Comparison of ENCODE assay signal across 1 cellular context in the genomic region with DNA sequence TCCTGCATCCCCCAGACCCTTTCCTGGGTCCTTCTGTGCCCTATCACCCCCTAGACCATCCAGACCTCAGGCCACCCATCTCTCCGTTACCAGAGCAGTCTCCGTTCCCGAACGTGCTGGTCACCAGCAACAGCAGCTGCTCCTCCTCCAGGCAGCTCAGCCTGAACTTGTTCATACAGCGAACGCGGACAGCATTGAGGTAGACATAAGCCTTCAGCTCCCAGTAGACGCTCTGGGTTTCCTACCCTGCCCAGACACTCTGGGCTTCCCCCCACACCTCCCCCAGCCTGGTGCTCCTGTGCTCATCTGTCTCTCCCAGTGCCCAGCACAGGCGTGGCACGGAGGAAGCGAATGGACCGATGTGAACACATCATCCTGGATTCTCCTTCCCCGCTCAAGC.
TF ChIP-seq lines count a peak whose summit lies in the region.

No MANE protein-coding gene starts in this region.

TF ChIP-seq in HepG2, 621 proteins besides CTCF, POLR2A, EP300 and RAD21 (continued from another document):
- TF ChIP-seq, protein P1, sequence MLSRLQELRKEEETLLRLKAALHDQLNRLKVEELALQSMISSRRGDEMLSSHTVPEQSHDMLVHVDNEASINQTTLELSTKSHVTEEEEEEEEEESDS (CRISPR knock-in tag; IDR thresholded peaks at IDR 0.05; ENCODE audit: borderline replicate concordance) = no peak
- TF ChIP-seq ZMYM3 (CRISPR knock-in tag; IDR thresholded peaks at IDR 0.05) (no peak), KDM4B (CRISPR knock-in tag; IDR thresholded peaks at IDR 0.05) (no peak), RFXAP (CRISPR knock-in tag; IDR thresholded peaks at IDR 0.05; ENCODE audit: borderline replicate concordance) (no peak), U2AF1 (optimal IDR thresholded peaks at IDR 0.05; ENCODE audit: low read depth, low read length) (no peak), KDM2A (CRISPR knock-in tag; IDR thresholded peaks at IDR 0.05; ENCODE audit: borderline replicate concordance, low read depth) (no peak), ZNF432 (CRISPR knock-in tag; IDR thresholded peaks at IDR 0.05; ENCODE audit: borderline replicate concordance) (no peak), MAFF (IDR thresholded peaks at IDR 0.05; ENCODE audit: low read depth, low read length) (no peak)
- TF ChIP-seq, protein P2, sequence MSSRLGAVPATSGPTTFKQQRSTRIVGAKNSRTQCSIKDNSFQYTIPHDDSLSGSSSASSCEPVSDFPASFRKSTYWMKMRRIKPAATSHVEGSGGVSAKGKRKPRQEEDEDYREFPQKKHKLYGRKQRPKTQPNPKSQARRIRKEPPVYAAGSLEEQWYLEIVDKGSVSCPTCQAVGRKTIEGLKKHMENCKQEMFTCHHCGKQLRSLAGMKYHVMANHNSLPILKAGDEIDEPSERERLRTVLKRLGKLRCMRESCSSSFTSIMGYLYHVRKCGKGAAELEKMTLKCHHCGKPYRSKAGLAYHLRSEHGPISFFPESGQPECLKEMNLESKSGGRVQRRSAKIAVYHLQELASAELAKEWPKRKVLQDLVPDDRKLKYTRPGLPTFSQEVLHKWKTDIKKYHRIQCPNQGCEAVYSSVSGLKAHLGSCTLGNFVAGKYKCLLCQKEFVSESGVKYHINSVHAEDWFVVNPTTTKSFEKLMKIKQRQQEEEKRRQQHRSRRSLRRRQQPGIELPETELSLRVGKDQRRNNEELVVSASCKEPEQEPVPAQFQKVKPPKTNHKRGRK (CRISPR knock-in tag; IDR thresholded peaks at IDR 0.05) = no peak
- TF ChIP-seq, protein P3, sequence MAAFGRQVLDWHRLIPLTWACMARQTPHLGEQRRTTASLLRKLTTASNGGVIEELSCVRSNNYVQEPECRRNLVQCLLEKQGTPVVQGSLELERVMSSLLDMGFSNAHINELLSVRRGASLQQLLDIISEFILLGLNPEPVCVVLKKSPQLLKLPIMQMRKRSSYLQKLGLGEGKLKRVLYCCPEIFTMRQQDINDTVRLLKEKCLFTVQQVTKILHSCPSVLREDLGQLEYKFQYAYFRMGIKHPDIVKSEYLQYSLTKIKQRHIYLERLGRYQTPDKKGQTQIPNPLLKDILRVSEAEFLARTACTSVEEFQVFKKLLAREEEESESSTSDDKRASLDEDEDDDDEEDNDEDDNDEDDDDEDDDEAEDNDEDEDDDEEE (CRISPR knock-in tag; IDR thresholded peaks at IDR 0.05) = no peak
- TF ChIP-seq, protein P4, sequence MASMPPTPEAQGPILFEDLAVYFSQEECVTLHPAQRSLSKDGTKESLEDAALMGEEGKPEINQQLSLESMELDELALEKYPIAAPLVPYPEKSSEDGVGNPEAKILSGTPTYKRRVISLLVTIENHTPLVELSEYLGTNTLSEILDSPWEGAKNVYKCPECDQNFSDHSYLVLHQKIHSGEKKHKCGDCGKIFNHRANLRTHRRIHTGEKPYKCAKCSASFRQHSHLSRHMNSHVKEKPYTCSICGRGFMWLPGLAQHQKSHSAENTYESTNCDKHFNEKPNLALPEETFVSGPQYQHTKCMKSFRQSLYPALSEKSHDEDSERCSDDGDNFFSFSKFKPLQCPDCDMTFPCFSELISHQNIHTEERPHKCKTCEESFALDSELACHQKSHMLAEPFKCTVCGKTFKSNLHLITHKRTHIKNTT (CRISPR knock-in tag; IDR thresholded peaks at IDR 0.05) = no peak
- TF ChIP-seq, protein P5, sequence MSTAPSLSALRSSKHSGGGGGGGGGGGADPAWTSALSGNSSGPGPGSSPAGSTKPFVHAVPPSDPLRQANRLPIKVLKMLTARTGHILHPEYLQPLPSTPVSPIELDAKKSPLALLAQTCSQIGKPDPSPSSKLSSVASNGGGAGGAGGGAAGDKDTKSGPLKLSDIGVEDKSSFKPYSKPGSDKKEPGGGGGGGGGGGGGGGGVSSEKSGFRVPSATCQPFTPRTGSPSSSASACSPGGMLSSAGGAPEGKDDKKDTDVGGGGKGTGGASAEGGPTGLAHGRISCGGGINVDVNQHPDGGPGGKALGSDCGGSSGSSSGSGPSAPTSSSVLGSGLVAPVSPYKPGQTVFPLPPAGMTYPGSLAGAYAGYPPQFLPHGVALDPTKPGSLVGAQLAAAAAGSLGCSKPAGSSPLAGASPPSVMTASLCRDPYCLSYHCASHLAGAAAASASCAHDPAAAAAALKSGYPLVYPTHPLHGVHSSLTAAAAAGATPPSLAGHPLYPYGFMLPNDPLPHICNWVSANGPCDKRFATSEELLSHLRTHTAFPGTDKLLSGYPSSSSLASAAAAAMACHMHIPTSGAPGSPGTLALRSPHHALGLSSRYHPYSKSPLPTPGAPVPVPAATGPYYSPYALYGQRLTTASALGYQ (CRISPR knock-in tag; IDR thresholded peaks at IDR 0.05) = no peak
- TF ChIP-seq, protein P6, sequence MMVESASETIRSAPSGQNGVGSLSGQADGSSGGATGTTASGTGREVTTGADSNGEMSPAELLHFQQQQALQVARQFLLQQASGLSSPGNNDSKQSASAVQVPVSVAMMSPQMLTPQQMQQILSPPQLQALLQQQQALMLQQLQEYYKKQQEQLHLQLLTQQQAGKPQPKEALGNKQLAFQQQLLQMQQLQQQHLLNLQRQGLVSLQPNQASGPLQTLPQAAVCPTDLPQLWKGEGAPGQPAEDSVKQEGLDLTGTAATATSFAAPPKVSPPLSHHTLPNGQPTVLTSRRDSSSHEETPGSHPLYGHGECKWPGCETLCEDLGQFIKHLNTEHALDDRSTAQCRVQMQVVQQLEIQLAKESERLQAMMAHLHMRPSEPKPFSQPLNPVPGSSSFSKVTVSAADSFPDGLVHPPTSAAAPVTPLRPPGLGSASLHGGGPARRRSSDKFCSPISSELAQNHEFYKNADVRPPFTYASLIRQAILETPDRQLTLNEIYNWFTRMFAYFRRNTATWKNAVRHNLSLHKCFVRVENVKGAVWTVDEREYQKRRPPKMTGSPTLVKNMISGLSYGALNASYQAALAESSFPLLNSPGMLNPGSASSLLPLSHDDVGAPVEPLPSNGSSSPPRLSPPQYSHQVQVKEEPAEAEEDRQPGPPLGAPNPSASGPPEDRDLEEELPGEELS (CRISPR knock-in tag; IDR thresholded peaks at IDR 0.05) = no peak
TF ChIP-seq in HepG2: peak in this region for 0.
